ENCODE assay signal across 8 cellular contexts in the genomic region with DNA sequence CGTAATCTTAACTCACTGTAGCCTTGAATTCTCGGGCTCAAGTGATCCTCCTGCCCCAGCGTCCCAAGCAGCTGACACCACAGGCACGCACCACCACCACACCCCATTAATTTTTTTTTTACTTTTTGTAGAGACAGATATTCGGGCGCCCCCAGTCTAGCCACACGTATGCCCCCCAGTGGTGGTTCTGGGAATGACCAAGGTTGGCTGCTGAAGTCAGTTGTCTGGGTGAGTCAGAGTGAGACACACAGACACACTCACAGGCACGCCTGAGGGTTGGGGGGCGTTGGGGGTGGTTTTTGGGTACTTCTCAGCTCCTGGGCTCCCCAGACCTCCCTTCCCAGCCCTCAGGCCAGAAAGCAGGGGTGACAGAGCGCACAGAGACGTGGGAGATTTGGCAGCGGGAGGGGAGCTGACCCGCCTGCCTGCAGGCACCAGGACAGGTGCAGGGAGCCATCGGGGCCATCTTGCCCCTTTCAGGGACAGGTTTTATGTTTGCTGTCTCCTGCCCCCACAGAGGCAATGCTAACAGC. TPM values are rescaled to one million over a fixed set of nuclear protein-coding genes. Genes with fewer than 3 reads are reported as not detected.
A peak's percentile ranks its signal among the peaks of the same experiment; 100 is the strongest.
DNase-seq lines count a peak whose midpoint lies in the region; ATAC-seq and TF ChIP-seq lines count a peak whose summit lies in the region.

No MANE protein-coding gene starts in this region.

- TF ChIP-seq CTCF in fibroblast of the aortic adventitia (IDR thresholded peaks at IDR 0.05; ENCODE audit: insufficient read depth, low read length) (peak; percentile 89), osteoblast (IDR thresholded peaks at IDR 0.05; ENCODE audit: extremely low read depth, low read depth, low read length) (peak; percentile 89), thoracic aorta (IDR thresholded peaks at IDR 0.05) (peak; percentile 90)

- no peak overlapping the region for H3K27ac ChIP-seq in osteoblast (ENCODE audit: low read depth, low read length)
- H3K27ac ChIP-seq in thoracic aorta = no peak overlapping the region

- H3K36me3 ChIP-seq in osteoblast (ENCODE audit: insufficient read depth, low read length) = no peaks in the 10 kb centered on the region
- H3K36me3 ChIP-seq in thoracic aorta = peaks cover 3% of the 10 kb centered on the region

- no peak overlapping the region for H3K4me2 ChIP-seq in osteoblast (ENCODE audit: insufficient read depth, low read length)

- no peaks in the 10 kb centered on the region for H3K79me2 ChIP-seq in osteoblast (ENCODE audit: insufficient read depth, low read length)

- no peak overlapping the region for H3K4me3 ChIP-seq in fibroblast of the aortic adventitia (ENCODE audit: low read depth, low read length)
- no peak overlapping the region for H3K4me3 ChIP-seq in osteoblast (ENCODE audit: insufficient read depth, low read length)
- H3K4me3 ChIP-seq in thoracic aorta = no peak overlapping the region

- H2AFZ ChIP-seq in osteoblast (ENCODE audit: low read length) = no peak overlapping the region

- no peak for ATAC-seq in thoracic aorta (ENCODE audit: insufficient number of reproducible peaks, low FRiP score, low read depth)

- no peaks in the 10 kb centered on the region for H3K9me3 ChIP-seq in osteoblast (ENCODE audit: low read depth, low read length)
- H3K9me3 ChIP-seq in thoracic aorta = no peaks in the 10 kb centered on the region

- DNase-seq in DMS79 treated with DMSO at 0.1 percent for 48 hours (lab: John Stamatoyannopoulos, UW) = peak; percentile 71
- no peak for DNase-seq in DMS79 (lab: John Stamatoyannopoulos, UW)
- DNase-seq in HUDEP-2 (lab: John Stamatoyannopoulos, UW; ENCODE audit: unreplicated experiment in 76 of 76) = peak in 66 of 76 experiments; percentile 10 to 86 (median 60)
- peak; percentile 96 for DNase-seq in RKO (ENCODE audit: low spot score)
- peak; percentile 73 for DNase-seq in activated T-helper 1 cell treated with Interleukin-2 at 50 U/mL for 16 hours (ENCODE audit: low read depth)
- peak; percentile 80 for DNase-seq in fibroblast of the aortic adventitia (ENCODE audit: low read depth)
- peak; percentile 99 for DNase-seq in osteoblast (ENCODE audit: insufficient read length, low spot score, missing footprints)
- DNase-seq in thoracic aorta (ENCODE audit: low spot score) = peak; percentile 68

- H4K20me1 ChIP-seq in osteoblast (ENCODE audit: insufficient read depth, low read length) = no peaks in the 10 kb centered on the region

- H3K27me3 ChIP-seq in osteoblast (ENCODE audit: insufficient read depth, low read length) (peaks cover 12% of the 10 kb centered on the region), thoracic aorta (replicated peaks; ENCODE audit: insufficient read depth) (peaks cover 4% of the 10 kb centered on the region)

- H3K4me1 ChIP-seq in osteoblast (ENCODE audit: insufficient read depth, low read length) (no peaks in the 10 kb centered on the region), thoracic aorta (ENCODE audit: control insufficient read depth in 1 of 2, low read depth in 2 of 2) (peaks cover 5 to 12% of the 10 kb centered on the region in 2 donors)

RNA-seq across cellular contexts. Expression of gene ENTPD8, which starts 4.2 kb away (rescaled TPM):
- total RNA-seq in fibroblast of the aortic adventitia (ENCODE audit: low replicate concordance) = not detected in 2 replicates
- total RNA-seq in osteoblast = not detected in 2 replicates
- not detected for total RNA-seq in thoracic aorta

RNA-seq across cellular contexts. Expression of gene NSMF, which starts 13.8 kb away (rescaled TPM):
- total RNA-seq in fibroblast of the aortic adventitia (ENCODE audit: low replicate concordance) (29.1 and 29.6 TPM in 2 replicates), osteoblast (19.2 and 22.4 TPM in 2 replicates), thoracic aorta (100 to 1,000 TPM; 168 to 251 TPM)

RNA-seq across cellular contexts. Expression of gene NOXA1, which starts 22.1 kb away (rescaled TPM):
- total RNA-seq in fibroblast of the aortic adventitia (ENCODE audit: low replicate concordance) (0.36 and 0.74 TPM in 2 replicates), osteoblast (0.36 and 0.88 TPM in 2 replicates), thoracic aorta (1 to 10 TPM; 3.5 to 9.6 TPM)

RNA-seq across cellular contexts. Expression of gene EXD3, which starts 22.4 kb away (rescaled TPM):
- total RNA-seq in fibroblast of the aortic adventitia (ENCODE audit: low replicate concordance) (5.2 and 14.3 TPM in 2 replicates), osteoblast (7.6 and 10.0 TPM in 2 replicates), thoracic aorta (10 to 100 TPM; 22.7 to 29.4 TPM)
